In genomic region chr10:131748831-131749766, GRCh38 we compare ENCODE assay signal across 1 cellular context.
A peak's percentile ranks its signal among the peaks of the same experiment; 100 is the strongest.
TF ChIP-seq lines count a peak whose summit lies in the region.

No MANE protein-coding gene starts in this region.

TF ChIP-seq in HepG2, 621 proteins besides CTCF, POLR2A, EP300 and RAD21 (continued from another document):
- TF ChIP-seq, protein P1, sequence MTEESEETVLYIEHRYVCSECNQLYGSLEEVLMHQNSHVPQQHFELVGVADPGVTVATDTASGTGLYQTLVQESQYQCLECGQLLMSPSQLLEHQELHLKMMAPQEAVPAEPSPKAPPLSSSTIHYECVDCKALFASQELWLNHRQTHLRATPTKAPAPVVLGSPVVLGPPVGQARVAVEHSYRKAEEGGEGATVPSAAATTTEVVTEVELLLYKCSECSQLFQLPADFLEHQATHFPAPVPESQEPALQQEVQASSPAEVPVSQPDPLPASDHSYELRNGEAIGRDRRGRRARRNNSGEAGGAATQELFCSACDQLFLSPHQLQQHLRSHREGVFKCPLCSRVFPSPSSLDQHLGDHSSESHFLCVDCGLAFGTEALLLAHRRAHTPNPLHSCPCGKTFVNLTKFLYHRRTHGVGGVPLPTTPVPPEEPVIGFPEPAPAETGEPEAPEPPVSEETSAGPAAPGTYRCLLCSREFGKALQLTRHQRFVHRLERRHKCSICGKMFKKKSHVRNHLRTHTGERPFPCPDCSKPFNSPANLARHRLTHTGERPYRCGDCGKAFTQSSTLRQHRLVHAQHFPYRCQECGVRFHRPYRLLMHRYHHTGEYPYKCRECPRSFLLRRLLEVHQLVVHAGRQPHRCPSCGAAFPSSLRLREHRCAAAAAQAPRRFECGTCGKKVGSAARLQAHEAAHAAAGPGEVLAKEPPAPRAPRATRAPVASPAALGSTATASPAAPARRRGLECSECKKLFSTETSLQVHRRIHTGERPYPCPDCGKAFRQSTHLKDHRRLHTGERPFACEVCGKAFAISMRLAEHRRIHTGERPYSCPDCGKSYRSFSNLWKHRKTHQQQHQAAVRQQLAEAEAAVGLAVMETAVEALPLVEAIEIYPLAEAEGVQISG (CRISPR knock-in tag; IDR thresholded peaks at IDR 0.05) = peak; percentile 22; the same call in 1 of the 2 replicates
- TF ChIP-seq IKZF5 (CRISPR knock-in tag; IDR thresholded peaks at IDR 0.05) (no peak), ZNF784 (CRISPR knock-in tag; IDR thresholded peaks at IDR 0.05; ENCODE audit: borderline replicate concordance) (no peak), ARNTL (CRISPR knock-in tag; IDR thresholded peaks at IDR 0.05) (no peak), ZBTB2 (CRISPR knock-in tag; IDR thresholded peaks at IDR 0.05; ENCODE audit: low read depth) (no peak), BCLAF1 (IDR thresholded peaks at IDR 0.05) (no peak), TERF1 (CRISPR knock-in tag; IDR thresholded peaks at IDR 0.05) (no peak), FIP1L1 (IDR thresholded peaks at IDR 0.05; ENCODE audit: borderline replicate concordance, insufficient read depth, low read depth, low read length) (no peak), ZBTB21 (CRISPR knock-in tag; IDR thresholded peaks at IDR 0.05) (no peak), ZNF543 (CRISPR knock-in tag; IDR thresholded peaks at IDR 0.05) (no peak), RARG (CRISPR knock-in tag; IDR thresholded peaks at IDR 0.05; ENCODE audit: low read depth) (no peak), FOXK1 (CRISPR knock-in tag; IDR thresholded peaks at IDR 0.05; ENCODE audit: borderline replicate concordance, low read depth) (no peak), NFE2L1 (CRISPR knock-in tag; IDR thresholded peaks at IDR 0.05; ENCODE audit: borderline replicate concordance) (no peak), TBX2 (CRISPR knock-in tag; IDR thresholded peaks at IDR 0.05; ENCODE audit: borderline replicate concordance) (peak; percentile 67), ZNF432 (CRISPR knock-in tag; IDR thresholded peaks at IDR 0.05; ENCODE audit: borderline replicate concordance) (no peak)
- TF ChIP-seq, protein P2, sequence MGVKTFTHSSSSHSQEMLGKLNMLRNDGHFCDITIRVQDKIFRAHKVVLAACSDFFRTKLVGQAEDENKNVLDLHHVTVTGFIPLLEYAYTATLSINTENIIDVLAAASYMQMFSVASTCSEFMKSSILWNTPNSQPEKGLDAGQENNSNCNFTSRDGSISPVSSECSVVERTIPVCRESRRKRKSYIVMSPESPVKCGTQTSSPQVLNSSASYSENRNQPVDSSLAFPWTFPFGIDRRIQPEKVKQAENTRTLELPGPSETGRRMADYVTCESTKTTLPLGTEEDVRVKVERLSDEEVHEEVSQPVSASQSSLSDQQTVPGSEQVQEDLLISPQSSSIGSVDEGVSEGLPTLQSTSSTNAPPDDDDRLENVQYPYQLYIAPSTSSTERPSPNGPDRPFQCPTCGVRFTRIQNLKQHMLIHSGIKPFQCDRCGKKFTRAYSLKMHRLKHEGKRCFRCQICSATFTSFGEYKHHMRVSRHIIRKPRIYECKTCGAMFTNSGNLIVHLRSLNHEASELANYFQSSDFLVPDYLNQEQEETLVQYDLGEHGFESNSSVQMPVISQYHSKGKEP (CRISPR knock-in tag; IDR thresholded peaks at IDR 0.05) = no peak
- TF ChIP-seq, protein P3, sequence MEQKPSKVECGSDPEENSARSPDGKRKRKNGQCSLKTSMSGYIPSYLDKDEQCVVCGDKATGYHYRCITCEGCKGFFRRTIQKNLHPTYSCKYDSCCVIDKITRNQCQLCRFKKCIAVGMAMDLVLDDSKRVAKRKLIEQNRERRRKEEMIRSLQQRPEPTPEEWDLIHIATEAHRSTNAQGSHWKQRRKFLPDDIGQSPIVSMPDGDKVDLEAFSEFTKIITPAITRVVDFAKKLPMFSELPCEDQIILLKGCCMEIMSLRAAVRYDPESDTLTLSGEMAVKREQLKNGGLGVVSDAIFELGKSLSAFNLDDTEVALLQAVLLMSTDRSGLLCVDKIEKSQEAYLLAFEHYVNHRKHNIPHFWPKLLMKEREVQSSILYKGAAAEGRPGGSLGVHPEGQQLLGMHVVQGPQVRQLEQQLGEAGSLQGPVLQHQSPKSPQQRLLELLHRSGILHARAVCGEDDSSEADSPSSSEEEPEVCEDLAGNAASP (CRISPR knock-in tag; IDR thresholded peaks at IDR 0.05; ENCODE audit: borderline replicate concordance) = peak; percentile 87; the same call in 1 of the 2 replicates
